ENCODE assay signal across 8 cellular contexts in the genomic region with DNA sequence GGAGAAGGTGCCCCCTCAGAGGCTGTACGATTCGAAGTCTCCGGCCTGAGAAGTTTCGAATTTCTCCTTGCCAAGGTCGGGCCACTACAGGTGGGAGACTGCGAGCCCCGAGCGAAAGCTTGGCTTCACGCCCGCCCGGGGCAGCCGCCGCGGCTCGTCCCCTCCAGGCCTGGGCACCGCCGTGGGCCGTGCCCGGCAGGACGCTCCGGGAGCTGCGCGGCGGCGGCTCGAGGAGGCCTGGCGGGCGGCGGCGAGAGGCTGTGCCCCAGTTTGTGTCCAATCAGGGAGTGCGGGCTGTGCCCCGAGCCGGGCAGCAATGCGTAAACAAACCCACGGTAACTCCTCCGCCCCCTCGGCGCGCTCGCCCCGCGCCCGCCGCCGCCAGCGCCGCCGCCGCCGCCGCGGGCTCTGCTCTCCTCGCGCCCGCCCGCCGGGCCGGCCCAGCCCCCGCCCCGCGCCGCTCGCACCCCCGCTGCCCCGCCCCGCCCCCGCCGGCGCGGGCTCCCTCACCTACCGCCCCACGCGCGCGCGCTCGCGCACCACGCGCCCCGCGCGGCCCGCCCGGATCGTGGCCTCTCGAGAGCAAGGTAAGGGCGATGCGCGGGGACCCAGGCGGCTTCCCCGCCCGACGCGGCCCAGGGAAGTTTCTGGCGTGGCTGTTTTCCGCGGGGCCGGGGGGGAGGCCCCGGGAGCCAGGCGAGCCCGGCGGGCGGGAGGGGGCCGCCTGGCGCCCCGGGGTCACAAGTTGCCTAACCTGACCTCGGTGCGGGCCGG. TPM values are rescaled to one million over a fixed set of nuclear protein-coding genes. Genes with fewer than 3 reads are reported as not detected.
DNase-seq lines count a peak whose midpoint lies in the region; ATAC-seq lines count a peak whose summit lies in the region.

No MANE protein-coding gene starts in this region.

- H3K27me3 Mint-ChIP-seq in activated CD8-positive, alpha-beta memory T cell treated with anti-CD3 and anti-CD28 coated beads, Interleukin-2, amount 10 ng/mL, durations not matched to agents 7 days and 5 days, result no peaks in the 10 kb centered on the region

- H3K4me3 Mint-ChIP-seq in activated CD8-positive, alpha-beta memory T cell treated with anti-CD3 and anti-CD28 coated beads, Interleukin-2, amount 10 ng/mL, durations not matched to agents 7 days and 5 days, result peak overlapping the region; percentile 75

- peaks cover 7% of the 10 kb centered on the region for H3K36me3 Mint-ChIP-seq in activated CD8-positive, alpha-beta memory T cell treated with anti-CD3 and anti-CD28 coated beads, Interleukin-2, amount 10 ng/mL, durations not matched to agents 7 days and 5 days

- peak overlapping the region; percentile 88 for H3K27ac Mint-ChIP-seq in activated CD8-positive, alpha-beta memory T cell treated with anti-CD3 and anti-CD28 coated beads, Interleukin-2, amount 10 ng/mL, durations not matched to agents 7 days and 5 days

- peak; percentile 72 for ATAC-seq in HG02798 (IDR thresholded peaks at IDR 0.05; ENCODE audit: poor library complexity, unreplicated experiment)
- ATAC-seq in activated CD8-positive, alpha-beta memory T cell treated with anti-CD3 and anti-CD28 coated beads, Interleukin-2, amount 10 ng/mL, durations not matched to agents 7 days and 5 days, result peak; percentile 67

- CTCF ChIA-PET in activated CD8-positive, alpha-beta memory T cell treated with anti-CD3 and anti-CD28 coated beads, Interleukin-2, amount 10 ng/mL, durations not matched to agents 7 days and 5 days (lab: Charles Lee), result interaction anchor here (0.7 to 3.2 kb wide), 8 partner anchors 10 to 156 kb away, joined by 3 to 12 read pairs (median 6); no protein-coding TSS in a partner anchor

- peaks cover 29% of the 10 kb centered on the region for H3K4me1 Mint-ChIP-seq in activated CD8-positive, alpha-beta memory T cell treated with anti-CD3 and anti-CD28 coated beads, Interleukin-2, amount 10 ng/mL, durations not matched to agents 7 days and 5 days

- H3K9me3 Mint-ChIP-seq in activated CD8-positive, alpha-beta memory T cell treated with anti-CD3 and anti-CD28 coated beads, Interleukin-2, amount 10 ng/mL, durations not matched to agents 7 days and 5 days (ENCODE audit: low read depth), result no peaks in the 10 kb centered on the region

- peak; percentile 24 to 50 for DNase-seq in NCI-H2081 (lab: John Stamatoyannopoulos, UW)
- DNase-seq in NCI-H2081 treated with DMSO at 0.1 percent for 48 hours (lab: John Stamatoyannopoulos, UW), result no peak
- DNase-seq in NCI-H2171 (lab: John Stamatoyannopoulos, UW), result peak; percentile 20
- DNase-seq in activated CD8-positive, alpha-beta memory T cell treated with anti-CD3 and anti-CD28 coated beads, Interleukin-2, amount 10 ng/mL, durations not matched to agents 7 days and 5 days, result peak; percentile 71
- DNase-seq in effector CD8-positive, alpha-beta T cell (lab: John Stamatoyannopoulos, UW), result peak; percentile 71
- DNase-seq in lung microvascular endothelial cell (ENCODE audit: low read depth in 2 of 2), result peak; percentile 51 to 62
- peak; percentile 33 to 67 (median 54) for DNase-seq in stimulated activated CD4-positive, alpha-beta T cell treated with anti-CD3 and anti-CD28 coated beads, TNF-alpha, amount 100 ng/mL, for 1 hour (ENCODE audit: low read depth in 3 of 3, low spot score in 1 of 3)

RNA-seq across cellular contexts. Expression of a gene that starts 57.8 kb away (rescaled TPM):
- total RNA-seq in activated CD8-positive, alpha-beta memory T cell treated with anti-CD3 and anti-CD28 coated beads, Interleukin-2, amount 10 ng/mL, durations not matched to agents 7 days and 5 days, result 10 to 100 TPM; 41.7 to 45.7 TPM
- 28.5 and 30.2 TPM in 2 replicates for total RNA-seq in lung microvascular endothelial cell
